17 cellular contexts compared by ENCODE assay signal in the genomic region with DNA sequence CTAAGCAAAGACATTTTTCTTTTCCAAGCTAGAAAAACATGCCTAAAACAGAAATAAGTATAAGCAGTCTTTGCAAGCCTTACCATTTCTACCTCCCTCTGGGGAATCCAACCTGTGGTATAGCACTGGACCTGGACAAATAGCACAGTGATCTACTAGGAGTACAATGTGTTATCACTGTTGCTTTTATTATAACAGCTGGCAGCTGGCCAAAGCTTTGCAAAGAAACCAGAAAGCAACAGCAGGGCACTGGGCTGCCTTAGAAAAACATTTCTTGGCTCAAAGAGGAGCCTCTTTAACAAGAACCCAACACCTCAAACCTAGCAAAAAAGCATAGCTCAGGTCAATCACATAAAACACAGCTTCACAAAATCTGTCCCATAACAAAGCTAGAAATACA.
A peak's percentile ranks its signal among the peaks of the same experiment; 100 is the strongest.
DNase-seq lines count a peak whose midpoint lies in the region; ATAC-seq and TF ChIP-seq lines count a peak whose summit lies in the region.
"Had no signal": no experiment of that assay in that cellular context is flagged by ENCODE, and none has a peak within 500 bp of the region (broad histone marks: within the 10 kb centered on the region; RNA-seq: fewer than 3 reads in every experiment).

No MANE protein-coding gene starts in this region.

- no peaks in the 10 kb centered on the region for H3K4me1 Mint-ChIP-seq in activated CD8-positive, alpha-beta T cell treated with anti-CD3 and anti-CD28 coated beads for 36 hours (ENCODE audit: low read depth)
- H3K4me1 Mint-ChIP-seq: CD14-positive monocyte; stimulated activated effector memory CD8-positive, alpha-beta T cell treated with anti-CD3 and anti-CD28 coated beads, Interleukin-12 subunit alpha, Interleukin-12 subunit beta, amount 100 ng/mL, for 72 hours had no signal

- H3K4me1 ChIP-seq in adrenal gland (replicated peaks in 1 of 2): no peaks in the 10 kb centered on the region
- no peaks in the 10 kb centered on the region for H3K4me1 ChIP-seq in mucosa of descending colon (ENCODE audit: low read depth)
- H3K4me1 ChIP-seq: upper lobe of left lung had no signal

- no peaks in the 10 kb centered on the region for H3K36me3 Mint-ChIP-seq in activated CD8-positive, alpha-beta T cell treated with anti-CD3 and anti-CD28 coated beads for 36 hours (ENCODE audit: low read depth)
- H3K36me3 Mint-ChIP-seq: CD14-positive monocyte; stimulated activated effector memory CD8-positive, alpha-beta T cell treated with anti-CD3 and anti-CD28 coated beads, Interleukin-12 subunit alpha, Interleukin-12 subunit beta, amount 100 ng/mL, for 72 hours had no signal

- H3K9me3 ChIP-seq in adrenal gland (replicated peaks in 1 of 3): no peaks in the 10 kb centered on the region
- no peaks in the 10 kb centered on the region for H3K9me3 ChIP-seq in mucosa of descending colon
- H3K9me3 ChIP-seq: upper lobe of left lung had no signal

- CTCF ChIA-PET in activated CD8-positive, alpha-beta T cell treated with anti-CD3 and anti-CD28 coated beads for 36 hours (lab: Charles Lee): no interaction called here

- intact Hi-C loops in adrenal gland (cut with DNase I) (no loop called here), mucosa of descending colon (cut with DNase I, micrococcal nuclease) (no loop called here)
- intact Hi-C loops in activated CD8-positive, alpha-beta T cell treated with anti-CD3 and anti-CD28 coated beads for 36 hours (cut with micrococcal nuclease): no loop called here

- no peak overlapping the region for H3K4me3 Mint-ChIP-seq in activated CD8-positive, alpha-beta T cell treated with anti-CD3 and anti-CD28 coated beads for 36 hours
- H3K4me3 Mint-ChIP-seq: CD14-positive monocyte; stimulated activated effector memory CD8-positive, alpha-beta T cell treated with anti-CD3 and anti-CD28 coated beads, Interleukin-12 subunit alpha, Interleukin-12 subunit beta, amount 100 ng/mL, for 72 hours had no signal

- H3K27ac ChIP-seq in adrenal gland (no peak overlapping the region), coronary artery (no peak overlapping the region)
- H3K27ac ChIP-seq: upper lobe of left lung had no signal

- no peaks in the 10 kb centered on the region for H3K27me3 ChIP-seq in adrenal gland
- H3K27me3 ChIP-seq: upper lobe of left lung had no signal

- DNase-seq in NCI-H1105 treated with DMSO at 0.1 percent for 48 hours (lab: John Stamatoyannopoulos, UW) (peak; percentile 37), NCI-H1105 (lab: John Stamatoyannopoulos, UW) (no peak), NCI-H146 (lab: John Stamatoyannopoulos, UW) (peak; percentile 82), adrenal gland (peak in 5 of 7 donors; percentile 14 to 55 (median 24)), mucosa of descending colon (peak in 1 of 3 donors; percentile 78), coronary artery (ENCODE audit: low spot score) (no peak)
- no peak for DNase-seq in activated CD8-positive, alpha-beta T cell treated with anti-CD3 and anti-CD28 coated beads for 36 hours
- DNase-seq: activated CD4-positive, CD25-positive, alpha-beta regulatory T cell treated with anti-CD3 and anti-CD28 coated beads, Interleukin-2, amount 50 U/mL, for 72 hours; activated CD8-positive, alpha-beta memory T cell treated with anti-CD3 and anti-CD28 coated beads, Interleukin-2, amount 50 U/mL, for 48 hours; left cardiac atrium; upper lobe of left lung had no signal

- TF ChIP-seq POLR2A in adrenal gland (IDR thresholded peaks at IDR 0.05): no peak

- POLR2A ChIA-PET in activated CD8-positive, alpha-beta T cell treated with anti-CD3 and anti-CD28 coated beads for 36 hours (lab: Charles Lee): no interaction called here

- no peaks in the 10 kb centered on the region for H3K27me3 Mint-ChIP-seq in activated CD8-positive, alpha-beta T cell treated with anti-CD3 and anti-CD28 coated beads for 36 hours

- TF ChIP-seq CTCF in adrenal gland (IDR thresholded peaks at IDR 0.05): no peak
- TF ChIP-seq CTCF in mucosa of descending colon (IDR thresholded peaks at IDR 0.05): no peak
- TF ChIP-seq CTCF in activated CD8-positive, alpha-beta T cell treated with anti-CD3 and anti-CD28 coated beads for 36 hours (IDR thresholded peaks at IDR 0.05): no peak
- no peak for TF ChIP-seq CTCF in coronary artery (IDR thresholded peaks at IDR 0.05)

- H3K4me3 ChIP-seq in adrenal gland (no peak overlapping the region), mucosa of descending colon (no peak overlapping the region), coronary artery (no peak overlapping the region)
- H3K4me3 ChIP-seq: upper lobe of left lung had no signal

- no peak overlapping the region for H3K27ac Mint-ChIP-seq in activated CD8-positive, alpha-beta T cell treated with anti-CD3 and anti-CD28 coated beads for 36 hours
- H3K27ac Mint-ChIP-seq: CD14-positive monocyte; stimulated activated effector memory CD8-positive, alpha-beta T cell treated with anti-CD3 and anti-CD28 coated beads, Interleukin-12 subunit alpha, Interleukin-12 subunit beta, amount 100 ng/mL, for 72 hours had no signal

- ATAC-seq in mucosa of descending colon (peak; percentile 76), GM21576 (IDR thresholded peaks at IDR 0.05; ENCODE audit: unreplicated experiment) (no peak)
- no peak for ATAC-seq in activated CD8-positive, alpha-beta T cell treated with anti-CD3 and anti-CD28 coated beads for 36 hours
- ATAC-seq: HCT116; HepG2; left cardiac atrium; Right ventricle myocardium inferior; stimulated activated effector memory CD8-positive, alpha-beta T cell treated with anti-CD3 and anti-CD28 coated beads, Interleukin-12 subunit alpha, Interleukin-12 subunit beta, amount 100 ng/mL, for 72 hours had no signal

- peaks cover 5% of the 10 kb centered on the region for H3K9me3 Mint-ChIP-seq in activated CD8-positive, alpha-beta T cell treated with anti-CD3 and anti-CD28 coated beads for 36 hours

- no peaks in the 10 kb centered on the region for H3K36me3 ChIP-seq in adrenal gland (replicated peaks in 1 of 2)
- H3K36me3 ChIP-seq in mucosa of descending colon (ENCODE audit: low read depth): no peaks in the 10 kb centered on the region
- H3K36me3 ChIP-seq: upper lobe of left lung had no signal

Comparison
In these comparisons a context has a peak if more than half of its experiments do, and no peak if none do; other contexts are left out.
1. DNase-seq: peak in NCI-H1105 treated with DMSO at 0.1 percent for 48 hours (single experiment), NCI-H146 (single experiment) and adrenal gland (5 of 7); none in NCI-H1105 (single experiment), activated CD8-positive, alpha-beta T cell treated with anti-CD3 and anti-CD28 coated beads for 36 hours (single experiment) and coronary artery (single experiment).